Comparison of ENCODE assay signal across 8 cellular contexts in the genomic region with DNA sequence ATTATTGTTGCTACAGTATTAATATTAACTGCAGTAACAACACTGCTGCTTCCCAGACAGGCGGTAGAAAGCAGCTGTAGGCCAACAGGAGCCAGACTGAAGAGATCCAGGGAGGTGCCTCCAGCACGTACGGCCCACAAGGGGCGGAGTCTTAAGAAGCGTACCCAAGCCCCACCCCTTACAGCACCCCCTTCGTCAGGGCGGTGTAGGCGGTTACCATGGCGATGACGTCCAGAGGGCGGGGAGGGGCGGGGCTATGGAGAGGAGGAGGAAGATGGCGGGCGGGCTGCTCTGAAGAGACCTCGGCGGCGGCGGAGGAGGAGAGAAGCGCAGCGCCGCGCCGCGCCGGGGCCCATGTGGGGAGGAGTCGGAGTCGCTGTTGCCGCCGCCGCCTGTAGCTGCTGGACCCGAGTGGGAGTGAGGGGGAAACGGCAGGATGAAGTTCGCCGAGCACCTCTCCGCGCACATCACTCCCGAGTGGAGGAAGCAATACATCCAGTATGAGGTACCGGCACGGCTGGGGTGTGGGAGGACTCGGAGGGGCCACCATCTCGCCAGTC. TPM values are rescaled to one million over a fixed set of nuclear protein-coding genes. Genes with fewer than 3 reads are reported as not detected.
DNase-seq lines count a peak whose midpoint lies in the region; ATAC-seq and TF ChIP-seq lines count a peak whose summit lies in the region.

Gene XPR1 (plus strand): TSS at position 257 of the 560 bp plus-strand sequence. CDS start 180 bp downstream, at position 437.

- peak within 1 kb of the TSS; percentile 30 for H3K4me3 Mint-ChIP-seq in progenitor cell of endocrine pancreas (ENCODE audit: low read depth)

- peaks cover 4% of the 10 kb centered on the region for H3K36me3 Mint-ChIP-seq in progenitor cell of endocrine pancreas (ENCODE audit: insufficient read depth)

- intact Hi-C loops in T-helper 1 cell treated with Interleukin-12 subunit alpha and Interleukin-12 subunit beta and Interleukin-4 antibody, amounts not matched to agents 30 ng/mL and 1 ng/mL, for 36 hours (cut with micrococcal nuclease), result loop anchor here (1.0 to 5.0 kb wide), 20 partner anchors 47 to 1970 kb away; partner anchors contain the start of genes AXDND1, CEP350, QSOX1 and RALGPS2
- intact Hi-C loops in left cardiac atrium (cut with DNase I), result loop anchor here (5.0 to 10.0 kb wide), 4 partner anchors 95 to 230 kb away; no protein-coding TSS in a partner anchor

- H3K27ac Mint-ChIP-seq in progenitor cell of endocrine pancreas, result peak within 1 kb of the TSS; percentile 92

- ATAC-seq in HG02870 (IDR thresholded peaks at IDR 0.05; ENCODE audit: unreplicated experiment), result peak; percentile 98
- ATAC-seq in left cardiac atrium, result peak; percentile 99 to 100

- H3K9me3 Mint-ChIP-seq in progenitor cell of endocrine pancreas (ENCODE audit: low read depth), result no peaks in the 10 kb centered on the region

- DNase-seq in GM13976 (ENCODE audit: low spot score) (peak; percentile 95), NCI-H146 treated with DMSO at 0.1 percent for 48 hours (lab: John Stamatoyannopoulos, UW; ENCODE audit: unreplicated experiment) (peak; percentile 94), amniotic epithelial cell (ENCODE audit: low read depth) (peak; percentile 98), left cardiac atrium (peak; percentile 98), progenitor cell of endocrine pancreas (ENCODE audit: low spot score, unreplicated experiment) (peak; percentile 91), ureter (ENCODE audit: low spot score) (peak; percentile 99)

- H3K27me3 Mint-ChIP-seq in progenitor cell of endocrine pancreas, result peaks cover 3% of the 10 kb centered on the region

- in situ Hi-C loops in GM13976 (cut with MboI; ENCODE audit: low sequenced_read_pairs, unreplicated experiment), result no loop called here

- peaks cover 17% of the 10 kb centered on the region for H3K4me1 Mint-ChIP-seq in progenitor cell of endocrine pancreas (ENCODE audit: low read depth)

- TF ChIP-seq CTCF in GM13976 (IDR thresholded peaks at IDR 0.05; ENCODE audit: borderline replicate concordance, control extremely low read depth, extremely low read depth, insufficient read depth, missing control alignments) (peak; percentile 7), progenitor cell of endocrine pancreas (IDR thresholded peaks at IDR 0.05; ENCODE audit: unreplicated experiment) (no peak)

RNA-seq across cellular contexts. Expression of gene XPR1, which starts in this region (rescaled TPM):
- total RNA-seq in T-helper 1 cell treated with Interleukin-12 subunit alpha and Interleukin-12 subunit beta and Interleukin-4 antibody, amounts not matched to agents 30 ng/mL and 1 ng/mL, for 36 hours, result 21.8 and 24.2 TPM in 2 replicates
- total RNA-seq in left cardiac atrium, result 10 to 100 TPM; 20.5 to 25.4 TPM
- 62.6 and 68.7 TPM in 2 replicates for total RNA-seq in progenitor cell of endocrine pancreas
- total RNA-seq in ureter, result 66.2 TPM

Comparison
In these comparisons a context has a peak if more than half of its experiments do, and no peak if none do; other contexts are left out.
1. Peak in every context shown above with its lines: DNase-seq and ATAC-seq.